11 cellular contexts compared by ENCODE assay signal in genomic region chr7:45402480-45403218, GRCh38.
DNase-seq lines count a peak whose midpoint lies in the region; ATAC-seq, FAIRE-seq and TF ChIP-seq lines count a peak whose summit lies in the region.
"Had no signal": no experiment of that assay in that cellular context is flagged by ENCODE, and none has a peak within 500 bp of the region (broad histone marks: within the 10 kb centered on the region; RNA-seq: fewer than 3 reads in every experiment).

No MANE protein-coding gene starts in this region.

- peak; percentile 38 for ATAC-seq in naive thymus-derived CD4-positive, alpha-beta T cell
- no peak for ATAC-seq in GM18867 (IDR thresholded peaks at IDR 0.05; ENCODE audit: unreplicated experiment)
- ATAC-seq: HepG2 had no signal

- H3K36me3 ChIP-seq in MM.1S (replicated peaks; ENCODE audit: insufficient read depth, low read length) (no peaks in the 10 kb centered on the region), astrocyte (ENCODE audit: insufficient read depth, low read length) (no peaks in the 10 kb centered on the region)
- no peaks in the 10 kb centered on the region for H3K36me3 ChIP-seq in naive thymus-derived CD4-positive, alpha-beta T cell (ENCODE audit: control insufficient read depth in 2 of 3, insufficient read depth in 3 of 3, low read length in 3 of 3)

- H3K4me3 ChIP-seq in MM.1S (ENCODE audit: low read length) (no peak overlapping the region), astrocyte (ENCODE audit: insufficient read depth, low read depth, low read length) (no peak overlapping the region)
- no peak overlapping the region for H3K4me3 ChIP-seq in naive thymus-derived CD4-positive, alpha-beta T cell (ENCODE audit: low read length)

- H3K4me2 ChIP-seq in MM.1S (ENCODE audit: low read depth, low read length): peak overlapping the region; percentile 58
- H3K4me2 ChIP-seq in astrocyte (ENCODE audit: low read length): peak overlapping the region; percentile 53

- H3K4me1 ChIP-seq in MM.1S (ENCODE audit: low read length) (peaks cover 72% of the 10 kb centered on the region), astrocyte (ENCODE audit: insufficient read depth, low read length) (peaks cover 7% of the 10 kb centered on the region)
- no peaks in the 10 kb centered on the region for H3K4me1 ChIP-seq in naive thymus-derived CD4-positive, alpha-beta T cell (ENCODE audit: control insufficient read depth in 2 of 2, insufficient read depth in 2 of 2, low read length in 2 of 2)

- peaks cover 8% of the 10 kb centered on the region for H3K4me1 Mint-ChIP-seq in astrocyte (ENCODE audit: low read depth, unreplicated experiment)
- peaks cover 0 to 7% (median 0%) of the 10 kb centered on the region in 7 donors for H3K4me1 Mint-ChIP-seq in naive thymus-derived CD4-positive, alpha-beta T cell

- H3K36me3 Mint-ChIP-seq in astrocyte (ENCODE audit: low read depth, unreplicated experiment): peaks cover 2% of the 10 kb centered on the region
- H3K36me3 Mint-ChIP-seq in naive thymus-derived CD4-positive, alpha-beta T cell: no peaks in the 10 kb centered on the region

- peaks cover 9% of the 10 kb centered on the region; the same call in 1 of the 2 replicates for H3F3A ChIP-seq in MM.1S (ENCODE audit: insufficient read depth, low read length)

- POLR2A ChIA-PET in naive thymus-derived CD4-positive, alpha-beta T cell (lab: Charles Lee): no interaction called here

- no peak for TF ChIP-seq POLR2A in GM12892 (IDR thresholded peaks at IDR 0.05; ENCODE audit: low read depth, low read length)

- H3K9me2 ChIP-seq in MM.1S (replicated peaks; ENCODE audit: insufficient read depth, low read length): no peaks in the 10 kb centered on the region

- CTCF ChIA-PET in naive thymus-derived CD4-positive, alpha-beta T cell (lab: Charles Lee): no interaction called here

- peaks cover 31% of the 10 kb centered on the region for H3K27me3 Mint-ChIP-seq in astrocyte (ENCODE audit: low read depth, unreplicated experiment)
- H3K27me3 Mint-ChIP-seq in naive thymus-derived CD4-positive, alpha-beta T cell: peaks cover 6 to 26% (median 9%) of the 10 kb centered on the region in 5 donors

- peak overlapping the region; percentile 58; the same call in 1 of the 2 replicates for H3K27ac ChIP-seq in MM.1S (ENCODE audit: low read length)
- no peak overlapping the region for H3K27ac ChIP-seq in astrocyte (ENCODE audit: low read depth, low read length)
- no peak overlapping the region for H3K27ac ChIP-seq in naive thymus-derived CD4-positive, alpha-beta T cell (ENCODE audit: low read depth, low read length)

- H3K27ac Mint-ChIP-seq in astrocyte (ENCODE audit: unreplicated experiment): peak overlapping the region; percentile 28
- no peak overlapping the region for H3K27ac Mint-ChIP-seq in naive thymus-derived CD4-positive, alpha-beta T cell

- H4K20me1 ChIP-seq in MM.1S (ENCODE audit: insufficient read depth, low read length) (no peaks in the 10 kb centered on the region), astrocyte (ENCODE audit: insufficient read depth, low read length) (no peaks in the 10 kb centered on the region)

- H3K4me3 Mint-ChIP-seq in astrocyte (ENCODE audit: unreplicated experiment): no peak overlapping the region
- H3K4me3 Mint-ChIP-seq in naive thymus-derived CD4-positive, alpha-beta T cell: no peak overlapping the region

- H3K9me3 ChIP-seq in MM.1S (replicated peaks; ENCODE audit: insufficient read depth, low read length) (no peaks in the 10 kb centered on the region), astrocyte (ENCODE audit: insufficient read depth, low read depth, low read length) (peaks cover 5% of the 10 kb centered on the region)
- H3K9me3 ChIP-seq in naive thymus-derived CD4-positive, alpha-beta T cell (ENCODE audit: control insufficient read depth in 2 of 3, low read length in 3 of 3): no peaks in the 10 kb centered on the region

- H3K79me2 ChIP-seq in MM.1S (ENCODE audit: low read length) (no peaks in the 10 kb centered on the region), astrocyte (ENCODE audit: insufficient read depth, low read length) (no peaks in the 10 kb centered on the region)

- H2AFZ ChIP-seq in MM.1S (ENCODE audit: low read length) (no peak overlapping the region), astrocyte (ENCODE audit: low read depth, low read length) (no peak overlapping the region)

- H3K9ac ChIP-seq in MM.1S (ENCODE audit: low read length): no peak overlapping the region
- no peak overlapping the region for H3K9ac ChIP-seq in astrocyte (ENCODE audit: low read length)

- no peaks in the 10 kb centered on the region for H3K27me3 ChIP-seq in MM.1S (replicated peaks; ENCODE audit: insufficient read depth, low read length)
- peaks cover 10% of the 10 kb centered on the region for H3K27me3 ChIP-seq in astrocyte (ENCODE audit: insufficient read depth, low read length)
- H3K27me3 ChIP-seq in naive thymus-derived CD4-positive, alpha-beta T cell (ENCODE audit: control insufficient read depth in 2 of 2, insufficient read depth in 2 of 2, low read length in 2 of 2): no peaks in the 10 kb centered on the region

- FAIRE-seq in GM12892 (lab: Jason Lieb, UNC): peak; percentile 78
- FAIRE-seq in astrocyte (lab: Jason Lieb, UNC): no peak
- FAIRE-seq: HepG2 had no signal

- intact Hi-C loops in naive thymus-derived CD4-positive, alpha-beta T cell (cut with micrococcal nuclease): no loop called here

- peaks cover 8% of the 10 kb centered on the region for H3K9me3 Mint-ChIP-seq in astrocyte (ENCODE audit: unreplicated experiment)
- peaks cover 0 to 10% (median 5%) of the 10 kb centered on the region in 11 donors for H3K9me3 Mint-ChIP-seq in naive thymus-derived CD4-positive, alpha-beta T cell

- no peak for DNase-seq in GM12892 (ENCODE audit: insufficient read length)
- peak; percentile 23 for DNase-seq in MM.1S
- DNase-seq in astrocyte (ENCODE audit: low read depth): peak; percentile 87
- DNase-seq in naive thymus-derived CD4-positive, alpha-beta T cell: no peak
- DNase-seq in stimulated activated CD4-positive, alpha-beta T cell treated with anti-CD3 and anti-CD28 coated beads, Interleukin-2, amount 100 ng/mL, for 48 hours: no peak
- DNase-seq in DMS53 (lab: John Stamatoyannopoulos, UW): no peak
- no peak for DNase-seq in NCI-H510A (lab: John Stamatoyannopoulos, UW)
- DNase-seq: activated naive CD4-positive, alpha-beta T cell; hypothalamus had no signal

- no peak for TF ChIP-seq CTCF in MM.1S (IDR thresholded peaks at IDR 0.05; ENCODE audit: low read length)
- TF ChIP-seq CTCF in astrocyte (IDR thresholded peaks at IDR 0.05; ENCODE audit: insufficient read depth, low read depth, low read length): no peak

Comparison
In these comparisons a context has a peak if more than half of its experiments do, and no peak if none do; other contexts are left out.
1. DNase-seq: peak in MM.1S (single experiment) and astrocyte (single experiment); none in GM12892 (single experiment), naive thymus-derived CD4-positive, alpha-beta T cell (0 of 9), stimulated activated CD4-positive, alpha-beta T cell treated with anti-CD3 and anti-CD28 coated beads, Interleukin-2, amount 100 ng/mL, for 48 hours (0 of 2), DMS53 (single experiment) and NCI-H510A (single experiment).